ENCODE assay signal across 14 cellular contexts in the genomic region with DNA sequence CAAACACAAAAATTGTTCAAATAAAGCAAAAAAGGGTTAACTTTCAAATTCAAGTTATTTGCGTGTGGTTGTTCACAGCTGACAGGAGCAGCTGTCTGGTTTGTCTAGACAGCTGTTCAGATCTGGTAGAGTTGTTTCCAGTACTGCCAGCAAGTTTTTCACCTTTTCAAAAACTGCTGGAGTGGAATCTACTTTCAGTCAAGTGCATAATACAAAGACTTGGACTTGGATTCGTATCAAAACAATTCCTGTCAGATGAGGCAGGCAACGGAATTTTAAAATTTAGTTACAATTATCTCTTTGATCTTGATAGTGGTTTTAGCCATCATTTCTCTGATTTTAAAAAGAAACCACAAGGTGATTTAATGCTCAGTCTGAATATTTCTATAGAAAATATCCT. TPM values are rescaled to one million over a fixed set of nuclear protein-coding genes. Genes with fewer than 3 reads are reported as not detected.
DNase-seq lines count a peak whose midpoint lies in the region; ATAC-seq, FAIRE-seq and TF ChIP-seq lines count a peak whose summit lies in the region.
"Had no signal": no experiment of that assay in that cellular context is flagged by ENCODE, and none has a peak within 500 bp of the region (broad histone marks: within the 10 kb centered on the region; RNA-seq: fewer than 3 reads in every experiment).

No MANE protein-coding gene starts in this region.

- no peaks in the 10 kb centered on the region for H3K27me3 ChIP-seq in right atrium auricular region
- no peaks in the 10 kb centered on the region for H3K27me3 ChIP-seq in OCI-LY1 (ENCODE audit: insufficient read depth, low read length)
- no peaks in the 10 kb centered on the region for H3K27me3 ChIP-seq in gastroesophageal sphincter
- H3K27me3 ChIP-seq in upper lobe of right lung = no peaks in the 10 kb centered on the region
- H3K27me3 ChIP-seq in pancreas = no peaks in the 10 kb centered on the region
- H3K27me3 ChIP-seq: upper lobe of left lung had no signal

- H2AFZ ChIP-seq in OCI-LY1 (ENCODE audit: low read length) = no peak overlapping the region

- DNase-seq in Right ventricle myocardium superior (no peak), right atrium auricular region (ENCODE audit: low spot score) (no peak), upper lobe of right lung (no peak), pancreas (no peak), G401 (ENCODE audit: low spot score) (no peak), GM12891 (ENCODE audit: insufficient read length, low spot score) (no peak)
- DNase-seq: activated CD8-positive, alpha-beta memory T cell treated with anti-CD3 and anti-CD28 coated beads, Interleukin-2, amount 50 U/mL, for 48 hours; effector CD8-positive, alpha-beta T cell; left colon; NCI-H748 treated with DMSO at 0.1 percent for 48 hours; upper lobe of left lung; WERI-Rb-1 had no signal

- in situ Hi-C loops in G401 (cut with HindIII; ENCODE audit: low sequenced_read_pairs) = no loop called here

- 9 to 25% methylated on average over 3 of the region's 3 CpGs for WGBS in gastroesophageal sphincter (ENCODE audit: low coverage in 1 of 2), 2 donors
- 50 to 53% methylated on average over 3 of the region's 3 CpGs for WGBS in pancreas, 2 donors

- no peak overlapping the region for H3K9ac ChIP-seq in OCI-LY1 (ENCODE audit: low read length)

- H3K36me3 ChIP-seq in right atrium auricular region (peaks cover 4% of the 10 kb centered on the region), OCI-LY1 (ENCODE audit: insufficient read depth, low read length) (peaks cover 12% of the 10 kb centered on the region), gastroesophageal sphincter (no peaks in the 10 kb centered on the region), upper lobe of right lung (peaks cover 17% of the 10 kb centered on the region), pancreas (no peaks in the 10 kb centered on the region)
- H3K36me3 ChIP-seq: upper lobe of left lung had no signal

- no peaks in the 10 kb centered on the region for H3K9me2 ChIP-seq in OCI-LY1 (ENCODE audit: low read depth, low read length)

- H3K27ac ChIP-seq in right atrium auricular region = no peak overlapping the region
- peak overlapping the region; percentile 38 for H3K27ac ChIP-seq in OCI-LY1 (ENCODE audit: low read depth, low read length, poor library complexity, severe bottlenecking)
- H3K27ac ChIP-seq in gastroesophageal sphincter = peak overlapping the region in 3 of 4 donors; percentile 35 to 46 (median 39)
- no peak overlapping the region for H3K27ac ChIP-seq in upper lobe of right lung
- no peak overlapping the region for H3K27ac ChIP-seq in pancreas
- H3K27ac ChIP-seq: upper lobe of left lung, WERI-Rb-1 had no signal

- no peak for TF ChIP-seq EP300 in gastroesophageal sphincter (IDR thresholded peaks at IDR 0.05)

- H3K9me3 ChIP-seq in right atrium auricular region (no peaks in the 10 kb centered on the region), OCI-LY1 (ENCODE audit: low read length) (no peaks in the 10 kb centered on the region), gastroesophageal sphincter (no peaks in the 10 kb centered on the region), upper lobe of right lung (no peaks in the 10 kb centered on the region), pancreas (no peaks in the 10 kb centered on the region)
- H3K9me3 ChIP-seq: upper lobe of left lung had no signal

- no peak for TF ChIP-seq CTCF in right atrium auricular region (IDR thresholded peaks at IDR 0.05)
- TF ChIP-seq CTCF in OCI-LY1 (IDR thresholded peaks at IDR 0.05; ENCODE audit: low read length) = no peak
- no peak for TF ChIP-seq CTCF in gastroesophageal sphincter (IDR thresholded peaks at IDR 0.05)
- no peak for TF ChIP-seq CTCF in upper lobe of right lung (IDR thresholded peaks at IDR 0.05)
- TF ChIP-seq CTCF in pancreas (IDR thresholded peaks at IDR 0.05) = no peak

- intact Hi-C loops in Right ventricle myocardium superior (cut with DNase I) = loop anchor here (5.0 kb wide), 1 partner anchor 113 kb away; no protein-coding TSS in a partner anchor
- intact Hi-C loops in upper lobe of right lung (cut with DNase I) = no loop called here
- intact Hi-C loops in pancreas (cut with DNase I) = no loop called here

- no peak for FAIRE-seq in pancreas (lab: Jason Lieb, UNC)
- no peak for FAIRE-seq in GM12891 (lab: Jason Lieb, UNC)

- no peak for TF ChIP-seq POLR2A in gastroesophageal sphincter (IDR thresholded peaks at IDR 0.05)
- no peak for TF ChIP-seq POLR2A in GM12891 (IDR thresholded peaks at IDR 0.05; ENCODE audit: low read depth, low read length)

- no peak overlapping the region for H3K4me3 ChIP-seq in right atrium auricular region
- no peak overlapping the region for H3K4me3 ChIP-seq in OCI-LY1 (ENCODE audit: low read depth, low read length, poor library complexity, severe bottlenecking)
- H3K4me3 ChIP-seq in gastroesophageal sphincter = no peak overlapping the region
- no peak overlapping the region for H3K4me3 ChIP-seq in upper lobe of right lung
- no peak overlapping the region for H3K4me3 ChIP-seq in pancreas
- H3K4me3 ChIP-seq: upper lobe of left lung had no signal

- no peaks in the 10 kb centered on the region for H4K20me1 ChIP-seq in OCI-LY1 (ENCODE audit: insufficient read depth, low read length)

- no peaks in the 10 kb centered on the region for H3K79me2 ChIP-seq in OCI-LY1 (ENCODE audit: insufficient read depth, low read length)

- ATAC-seq in Right ventricle myocardium superior (ENCODE audit: poor library complexity) (peak; percentile 42), gastroesophageal sphincter (no peak), upper lobe of right lung (peak; percentile 63), pancreas (no peak)
- ATAC-seq: left colon had no signal

- H3K4me1 ChIP-seq in right atrium auricular region (peaks cover 0 to 10% of the 10 kb centered on the region in 2 donors), OCI-LY1 (ENCODE audit: insufficient read depth, low read length, severe bottlenecking) (peaks cover 36% of the 10 kb centered on the region), gastroesophageal sphincter (peaks cover 4 to 77% (median 19%) of the 10 kb centered on the region in 3 donors), upper lobe of right lung (no peaks in the 10 kb centered on the region), pancreas (no peaks in the 10 kb centered on the region)

- H3K4me2 ChIP-seq in OCI-LY1 (ENCODE audit: low read length) = peak overlapping the region; percentile 11; the same call in 1 of the 2 replicates

- H3F3A ChIP-seq in OCI-LY1 (ENCODE audit: insufficient read depth, low read length) = 0 out of 2 replicates have a peak, but pooled peaks cover 6% of the 10 kb centered on the region

TF ChIP-seq in GM12891, 5 proteins besides CTCF, POLR2A, EP300 and RAD21:
- TF ChIP-seq PAX5 (IDR thresholded peaks at IDR 0.05; ENCODE audit: insufficient read depth, low read length, severe bottlenecking) = no peak

RNA-seq across cellular contexts. Expression of gene EEF1AKMT1, which starts 51.7 kb away (rescaled TPM):
- total RNA-seq in Right ventricle myocardium superior (9.0 TPM), right atrium auricular region (10 to 100 TPM; 11.1 to 12.5 TPM), gastroesophageal sphincter (10 to 100 TPM; 13.5 to 39.2 (median 20.3) TPM), upper lobe of right lung (8.9 TPM), pancreas (1 to 10 TPM; 2.6 to 4.6 (median 3.5) TPM)
- 1 to 10 TPM; 3.8 to 6.4 TPM for polyA plus RNA-seq in pancreas
- 14.4 and 17.4 TPM in 2 replicates for total RNA-seq in G401 (2014; rRNA removed; shearing (Covaris generic))
- polyA plus RNA-seq in GM12891 (2012; ENCODE audit: low read depth, missing spikeins) = 11.8 TPM

Comparison
In these comparisons a context has a peak if more than half of its experiments do, and no peak if none do; other contexts are left out.
1. ATAC-seq: peak in Right ventricle myocardium superior (single experiment) and upper lobe of right lung (single experiment); none in gastroesophageal sphincter (single experiment) and pancreas (0 of 4).
2. H3K27ac ChIP-seq: peak in OCI-LY1 (single experiment) and gastroesophageal sphincter (3 of 4); none in right atrium auricular region (0 of 2), upper lobe of right lung (single experiment) and pancreas (0 of 4).